In the genomic region with DNA sequence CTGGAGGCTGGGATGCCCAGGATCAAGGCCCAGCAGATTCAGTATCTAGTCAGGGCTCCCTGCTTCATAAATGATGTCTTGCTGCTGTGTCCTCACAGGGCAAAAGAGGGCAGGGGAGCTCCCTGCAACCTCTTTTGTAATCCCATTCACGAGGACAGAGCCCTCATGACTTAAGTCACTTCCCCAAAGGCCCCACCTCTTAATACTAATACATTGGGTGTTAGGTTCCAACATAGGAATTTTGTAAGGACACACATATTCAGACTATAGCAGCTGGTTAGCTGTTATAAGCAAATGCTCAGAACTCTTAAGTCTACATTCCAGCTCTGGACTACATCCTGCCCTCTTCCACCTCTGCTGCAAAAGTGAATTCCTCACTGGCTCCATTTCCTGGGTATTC, we compare ENCODE assay signal across 1 cellular context.
TF ChIP-seq lines count a peak whose summit lies in the region.

No MANE protein-coding gene starts in this region.

TF ChIP-seq in HepG2, 621 proteins besides CTCF, POLR2A, EP300 and RAD21 (continued from another document):
- TF ChIP-seq, protein P1, sequence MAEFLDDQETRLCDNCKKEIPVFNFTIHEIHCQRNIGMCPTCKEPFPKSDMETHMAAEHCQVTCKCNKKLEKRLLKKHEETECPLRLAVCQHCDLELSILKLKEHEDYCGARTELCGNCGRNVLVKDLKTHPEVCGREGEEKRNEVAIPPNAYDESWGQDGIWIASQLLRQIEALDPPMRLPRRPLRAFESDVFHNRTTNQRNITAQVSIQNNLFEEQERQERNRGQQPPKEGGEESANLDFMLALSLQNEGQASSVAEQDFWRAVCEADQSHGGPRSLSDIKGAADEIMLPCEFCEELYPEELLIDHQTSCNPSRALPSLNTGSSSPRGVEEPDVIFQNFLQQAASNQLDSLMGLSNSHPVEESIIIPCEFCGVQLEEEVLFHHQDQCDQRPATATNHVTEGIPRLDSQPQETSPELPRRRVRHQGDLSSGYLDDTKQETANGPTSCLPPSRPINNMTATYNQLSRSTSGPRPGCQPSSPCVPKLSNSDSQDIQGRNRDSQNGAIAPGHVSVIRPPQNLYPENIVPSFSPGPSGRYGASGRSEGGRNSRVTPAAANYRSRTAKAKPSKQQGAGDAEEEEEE (CRISPR knock-in tag; IDR thresholded peaks at IDR 0.05; ENCODE audit: borderline replicate concordance): no peak
